Comparison of ENCODE assay signal across 9 cellular contexts in the genomic region with DNA sequence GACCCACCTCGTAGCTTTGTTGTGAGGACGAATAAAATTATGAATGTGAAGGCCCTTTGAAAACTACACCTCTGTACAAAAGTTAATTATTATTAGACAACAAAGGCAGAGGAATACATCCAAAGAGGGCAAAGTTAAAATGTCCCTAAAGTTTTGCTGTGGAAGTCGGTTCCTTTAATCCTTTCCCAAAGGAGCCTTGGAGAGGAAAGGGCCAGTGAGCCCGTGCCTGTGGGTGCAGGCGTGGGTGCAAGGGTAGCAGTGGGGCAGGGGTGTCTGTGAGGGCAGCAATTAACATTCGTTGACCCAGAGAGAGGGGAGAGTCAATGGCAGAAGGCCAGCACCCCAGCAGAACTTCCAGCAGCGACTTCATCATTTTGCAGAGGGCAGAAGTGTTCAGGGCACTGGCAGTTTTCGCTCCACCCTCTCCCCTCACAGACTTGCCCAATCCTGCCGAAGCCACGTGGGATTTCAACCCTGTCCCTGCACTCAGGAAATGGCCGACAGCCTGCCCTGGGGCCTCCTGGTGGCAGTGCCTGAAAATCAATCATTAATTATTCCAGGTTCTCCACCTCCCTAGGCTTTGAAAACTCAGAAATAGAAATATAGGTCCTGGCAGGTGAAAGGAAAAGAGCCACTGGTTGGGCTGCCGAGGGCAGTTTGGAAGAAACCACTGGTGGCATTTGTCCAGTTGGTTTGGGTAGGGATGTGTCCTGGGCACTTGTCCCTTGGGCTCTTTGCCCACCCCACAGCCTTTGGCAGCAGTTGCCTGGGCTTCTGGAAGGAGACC. TPM values are rescaled to one million over a fixed set of nuclear protein-coding genes. Genes with fewer than 3 reads are reported as not detected.
A peak's percentile ranks its signal among the peaks of the same experiment; 100 is the strongest.
DNase-seq lines count a peak whose midpoint lies in the region; ATAC-seq and TF ChIP-seq lines count a peak whose summit lies in the region.
"Had no signal": no experiment of that assay in that cellular context is flagged by ENCODE, and none has a peak within 500 bp of the region (broad histone marks: within the 10 kb centered on the region; RNA-seq: fewer than 3 reads in every experiment).

No MANE protein-coding gene starts in this region.

- TF ChIP-seq CTCF in RWPE2 (IDR thresholded peaks at IDR 0.05; ENCODE audit: poor library complexity, severe bottlenecking): peak; percentile 51
- TF ChIP-seq CTCF in retinal pigment epithelial cell (conservative IDR thresholded peaks at IDR 0.05; ENCODE audit: low read depth, low read length): peak; percentile 44

- DNase-seq in H7: peak; percentile 65
- peak; percentile 79 for DNase-seq in RWPE2 (ENCODE audit: low spot score)
- DNase-seq in Right ventricle myocardium superior: peak; percentile 68
- no peak for DNase-seq in retinal pigment epithelial cell (ENCODE audit: low read depth)
- DNase-seq in AG08395 (ENCODE audit: low spot score): no peak
- DNase-seq in effector memory CD8-positive, alpha-beta T cell: no peak

- peak; percentile 26 for ATAC-seq in RWPE2 (ENCODE audit: low read depth)
- ATAC-seq in Right ventricle myocardium superior (ENCODE audit: poor library complexity): peak; percentile 70
- no peak for ATAC-seq in GM21367 (IDR thresholded peaks at IDR 0.05; ENCODE audit: unreplicated experiment)
- ATAC-seq in effector memory CD8-positive, alpha-beta T cell (replicated peaks): no peak
- no peak for ATAC-seq in HG03196 (IDR thresholded peaks at IDR 0.05; ENCODE audit: unreplicated experiment)

- no peaks in the 10 kb centered on the region for H3K4me1 Mint-ChIP-seq in effector memory CD8-positive, alpha-beta T cell (ENCODE audit: low read depth in 2 of 2)

- peaks cover 32 to 64% of the 10 kb centered on the region in 2 donors for H3K27me3 Mint-ChIP-seq in effector memory CD8-positive, alpha-beta T cell

- H3K4me3 Mint-ChIP-seq in effector memory CD8-positive, alpha-beta T cell: no peak overlapping the region

- H3K9me3 ChIP-seq in RWPE2 (ENCODE audit: severe bottlenecking): no peaks in the 10 kb centered on the region
- H3K9me3 ChIP-seq: neutrophil had no signal

- peak overlapping the region; percentile 98 for H3K27ac ChIP-seq in RWPE2 (ENCODE audit: poor library complexity, severe bottlenecking)
- H3K27ac ChIP-seq: neutrophil had no signal

- H3K4me1 ChIP-seq in RWPE2 (ENCODE audit: insufficient read depth, poor library complexity, severe bottlenecking): peaks cover 28% of the 10 kb centered on the region

- no peaks in the 10 kb centered on the region for H3K36me3 Mint-ChIP-seq in effector memory CD8-positive, alpha-beta T cell (ENCODE audit: insufficient read depth)

- intact Hi-C loops in Right ventricle myocardium superior (cut with DNase I): no loop called here

- H3K27me3 ChIP-seq in H7 (ENCODE audit: control insufficient read depth, insufficient read depth, low read length): peaks cover 39% of the 10 kb centered on the region
- H3K27me3 ChIP-seq in RWPE2 (ENCODE audit: insufficient read depth, poor library complexity, severe bottlenecking): no peaks in the 10 kb centered on the region

- H3K36me3 ChIP-seq in H7 (replicated peaks; ENCODE audit: control insufficient read depth, insufficient read depth, low read length) (no peaks in the 10 kb centered on the region), RWPE2 (ENCODE audit: low read depth) (no peaks in the 10 kb centered on the region)
- H3K36me3 ChIP-seq: neutrophil had no signal

- no peaks in the 10 kb centered on the region for H3K9me3 Mint-ChIP-seq in effector memory CD8-positive, alpha-beta T cell

- H3K27ac Mint-ChIP-seq in effector memory CD8-positive, alpha-beta T cell: no peak overlapping the region

- H3K4me3 ChIP-seq in H7 (ENCODE audit: insufficient read depth, low read depth, low read length) (no peak overlapping the region), RWPE2 (ENCODE audit: severe bottlenecking) (no peak overlapping the region), retinal pigment epithelial cell (ENCODE audit: low read length) (no peak overlapping the region)

RNA-seq across cellular contexts. Expression of a gene that starts 4.2 kb away (rescaled TPM):
- not detected in 2 replicates for total RNA-seq in H7 (2014; rRNA removed; shearing (Covaris generic))
- 0.35 TPM for total RNA-seq in Right ventricle myocardium superior

Comparison
In these comparisons a context has a peak if more than half of its experiments do, and no peak if none do; other contexts are left out.
1. DNase-seq: peak in H7 (single experiment), RWPE2 (single experiment) and Right ventricle myocardium superior (single experiment); none in retinal pigment epithelial cell (single experiment), AG08395 (single experiment) and effector memory CD8-positive, alpha-beta T cell (0 of 3).
2. ATAC-seq: peak in RWPE2 (single experiment) and Right ventricle myocardium superior (single experiment); none in GM21367 (single experiment), effector memory CD8-positive, alpha-beta T cell (single experiment) and HG03196 (single experiment).